Comparison of ENCODE assay signal across 21 cellular contexts in the genomic region with DNA sequence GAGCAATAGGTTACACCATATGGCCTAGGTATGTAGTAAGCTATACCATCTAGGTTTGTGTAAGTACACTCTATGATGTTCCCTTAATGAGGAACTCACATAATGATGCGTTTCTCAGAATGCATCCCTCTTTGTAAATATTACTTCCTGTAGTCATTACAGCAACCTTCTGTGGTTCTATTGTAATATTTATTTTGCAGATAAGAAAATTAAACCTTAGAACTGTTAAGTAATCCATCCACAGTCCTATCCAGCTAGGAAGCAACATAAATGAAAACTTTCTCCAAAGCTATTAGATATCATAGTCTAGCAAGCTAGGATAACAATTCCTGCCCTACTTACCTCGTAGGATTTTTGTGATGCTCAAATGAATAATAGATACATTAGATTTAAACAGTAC.
"Had no signal": no experiment of that assay in that cellular context is flagged by ENCODE, and none has a peak within 500 bp of the region (broad histone marks: within the 10 kb centered on the region; RNA-seq: fewer than 3 reads in every experiment).

No MANE protein-coding gene starts in this region.

- DNase-seq: activated CD8-positive, alpha-beta memory T cell treated with anti-CD3 and anti-CD28 coated beads, Interleukin-2, amount 10 ng/mL, durations not matched to agents 7 days and 5 days; activated CD8-positive, alpha-beta T cell treated with anti-CD3 and anti-CD28 coated beads, Interleukin-2, amount 10 ng/mL, durations not matched to agents 7 days and 5 days; activated naive CD4-positive, alpha-beta T cell; activated T-cell treated with anti-CD3 and anti-CD28 coated beads, Interleukin-2, amount 50 U/mL, for 72 hours; cerebellar nuclear complex; cortex of kidney; foreskin fibroblast; heart right ventricle; kidney glomerular epithelial cell; left ventricle myocardium inferior; naive B cell; nephron progenitor cell; ovary; SK-N-SH; spleen; stimulated activated naive CD4-positive, alpha-beta T cell; T-helper 2 cell had no signal

- H3K27me3 ChIP-seq: heart right ventricle, ovary, spleen, tibial nerve had no signal

- ATAC-seq: activated CD8-positive, alpha-beta memory T cell treated with anti-CD3 and anti-CD28 coated beads, Interleukin-2, amount 10 ng/mL, durations not matched to agents 7 days and 5 days; activated CD8-positive, alpha-beta T cell treated with anti-CD3 and anti-CD28 coated beads, Interleukin-2, amount 10 ng/mL, durations not matched to agents 7 days and 5 days; activated naive CD4-positive, alpha-beta T cell treated with anti-CD3 and anti-CD28 coated beads, Interleukin-2, amount 50 U/mL, for 72 hours; activated T-cell treated with anti-CD3 and anti-CD28 coated beads, Interleukin-2, amount 50 U/mL, for 72 hours; heart right ventricle; WTC11 had no signal

- H3K36me3 ChIP-seq: ovary, prostate gland had no signal

- H3K4me3 ChIP-seq: heart right ventricle, left ventricle myocardium inferior, ovary, prostate gland, spleen, tibial nerve had no signal

- H3K4me1 ChIP-seq: prostate gland had no signal

- H3K9me3 ChIP-seq: heart right ventricle, left ventricle myocardium inferior, ovary, prostate gland, SK-N-SH, spleen, tibial nerve had no signal

- H3K27ac ChIP-seq: heart right ventricle, left ventricle myocardium inferior, ovary, prostate gland had no signal
